In the genomic region with DNA sequence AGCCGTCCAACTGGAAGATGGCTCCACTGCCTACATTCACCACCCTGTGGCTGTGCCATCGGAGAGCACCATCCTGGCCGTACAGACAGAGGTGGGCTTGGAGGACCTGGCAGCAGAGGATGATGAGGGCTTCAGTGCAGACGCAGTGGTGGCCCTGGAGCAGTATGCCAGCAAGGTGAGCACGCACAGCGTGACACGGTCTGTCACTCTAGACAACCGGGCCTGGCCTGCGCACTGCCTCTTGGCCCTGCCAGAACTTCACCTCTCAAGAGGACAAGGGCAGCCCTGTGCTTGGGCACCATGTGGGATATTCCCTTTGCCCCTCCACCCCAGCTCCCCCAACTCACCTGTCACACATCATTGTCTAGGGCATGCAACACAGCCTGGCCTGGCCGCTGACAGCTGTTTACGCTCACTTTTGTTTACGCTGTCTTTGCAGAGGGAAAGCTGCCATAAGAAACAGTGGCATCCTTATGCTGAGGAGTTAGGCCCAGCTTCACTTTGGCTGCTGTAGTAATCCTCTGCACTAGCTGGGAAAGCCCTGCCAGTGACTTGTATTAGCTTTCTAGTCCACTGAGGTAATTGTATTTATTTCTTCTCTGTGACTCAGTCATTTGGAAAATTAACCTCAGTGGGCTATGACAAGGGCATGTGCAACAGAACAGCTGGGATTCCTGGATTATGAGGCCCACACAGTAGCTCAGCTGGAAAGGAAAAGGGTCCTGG, we compare ENCODE assay signal across 21 cellular contexts. TPM values are rescaled to one million over a fixed set of nuclear protein-coding genes. Genes with fewer than 3 reads are reported as not detected.
DNase-seq lines count a peak whose midpoint lies in the region; ATAC-seq and TF ChIP-seq lines count a peak whose summit lies in the region.
"Had no signal": no experiment of that assay in that cellular context is flagged by ENCODE, and none has a peak within 500 bp of the region (broad histone marks: within the 10 kb centered on the region; RNA-seq: fewer than 3 reads in every experiment).

No MANE protein-coding gene starts in this region.

- H3K27me3 ChIP-seq in HUES6 (ENCODE audit: control insufficient read depth, insufficient read depth, low read length) (no peaks in the 10 kb centered on the region), skeletal muscle tissue (ENCODE audit: control insufficient read depth in 3 of 3, insufficient read depth in 3 of 3, low read length in 3 of 3) (no peaks in the 10 kb centered on the region), colonic mucosa (no peaks in the 10 kb centered on the region)
- H3K27me3 ChIP-seq: body of pancreas, heart left ventricle, neural progenitor cell had no signal

- peak overlapping the region; percentile 25 for H3K9ac ChIP-seq in HUES6 (ENCODE audit: low read length)
- H3K9ac ChIP-seq in skeletal muscle tissue (ENCODE audit: low read depth in 1 of 3, low read length in 3 of 3) = peak overlapping the region in 1 of 3 donors; percentile 47
- no peak overlapping the region for H3K9ac ChIP-seq in colonic mucosa (ENCODE audit: low read depth in 2 of 2, low read length in 2 of 2)
- H3K9ac ChIP-seq: neural progenitor cell had no signal

- no peak overlapping the region for H3K27ac ChIP-seq in HUES6 (ENCODE audit: low read depth, low read length)
- H3K27ac ChIP-seq in skeletal muscle tissue (ENCODE audit: low read depth, low read length) = peak overlapping the region; percentile 54
- no peak overlapping the region for H3K27ac ChIP-seq in colonic mucosa
- H3K27ac ChIP-seq: body of pancreas, heart left ventricle, neural progenitor cell, thoracic aorta had no signal

- no peaks in the 10 kb centered on the region for H3K4me1 ChIP-seq in HUES6 (ENCODE audit: control insufficient read depth, insufficient read depth, low read length)
- peaks cover 10 to 33% (median 31%) of the 10 kb centered on the region in 3 donors for H3K4me1 ChIP-seq in skeletal muscle tissue (ENCODE audit: control insufficient read depth in 3 of 3, insufficient read depth in 3 of 3, low read length in 3 of 3)
- H3K4me1 ChIP-seq in colonic mucosa = no peaks in the 10 kb centered on the region
- H3K4me1 ChIP-seq: body of pancreas, neural progenitor cell had no signal

- no peak overlapping the region for H3K4me3 ChIP-seq in HUES6 (ENCODE audit: low read depth, low read length)
- H3K4me3 ChIP-seq in skeletal muscle tissue (ENCODE audit: low read length in 3 of 3) = no peak overlapping the region
- H3K4me3 ChIP-seq in colonic mucosa = no peak overlapping the region
- H3K4me3 ChIP-seq: body of pancreas, heart left ventricle, neural progenitor cell, smooth muscle cell, thoracic aorta had no signal

- H3K36me3 ChIP-seq in HUES6 (ENCODE audit: control insufficient read depth, insufficient read depth, low read length) = peaks cover 61% of the 10 kb centered on the region
- peaks cover 73 to 85% (median 73%) of the 10 kb centered on the region in 3 donors for H3K36me3 ChIP-seq in skeletal muscle tissue (ENCODE audit: control insufficient read depth in 3 of 3, insufficient read depth in 3 of 3, low read length in 3 of 3)
- H3K36me3 ChIP-seq in colonic mucosa = peaks cover 5% of the 10 kb centered on the region
- H3K36me3 ChIP-seq: neural progenitor cell had no signal

- ATAC-seq in left lobe of liver (peak; percentile 17), omental fat pad (ENCODE audit: low FRiP score) (no peak), GM18861 (IDR thresholded peaks at IDR 0.05; ENCODE audit: unreplicated experiment) (no peak)
- ATAC-seq: body of pancreas, esophagus mucosa, left ventricle myocardium superior had no signal

- DNase-seq in astrocyte of the hippocampus (ENCODE audit: low read depth, low spot score) (peak; percentile 20), left lobe of liver (ENCODE audit: low spot score) (no peak), omental fat pad (ENCODE audit: low spot score) (no peak), colonic mucosa (no peak)
- DNase-seq: activated CD4-positive, alpha-beta T cell treated with anti-CD3 and anti-CD28 coated beads for 48 hours; body of pancreas; CD8-positive, alpha-beta memory T cell; effector memory CD4-positive, alpha-beta T cell; heart left ventricle; immature natural killer cell; left ventricle myocardium superior; NCI-H1092; NCI-H2081 treated with DMSO at 0.1 percent for 48 hours; stimulated activated naive CD4-positive, alpha-beta T cell had no signal

- intact Hi-C loops in colonic mucosa (cut with DNase I) = no loop called here

- TF ChIP-seq CTCF in omental fat pad (IDR thresholded peaks at IDR 0.05) (no peak), colonic mucosa (IDR thresholded peaks at IDR 0.05) (no peak)

- H3K9me3 ChIP-seq in HUES6 (ENCODE audit: control insufficient read depth, insufficient read depth, low read depth, low read length) (no peaks in the 10 kb centered on the region), skeletal muscle tissue (ENCODE audit: control insufficient read depth in 3 of 3, low read length in 3 of 3) (no peaks in the 10 kb centered on the region), colonic mucosa (no peaks in the 10 kb centered on the region)
- H3K9me3 ChIP-seq: body of pancreas, heart left ventricle, thoracic aorta had no signal

RNA-seq across cellular contexts. Expression of a gene that starts 9.8 kb away (rescaled TPM):
- total RNA-seq in left lobe of liver (1.5 TPM), skeletal muscle tissue (5.2 TPM), omental fat pad (10 to 100 TPM in 2 of 4 donors, 1 to 10 TPM in 2; 6.6 to 17.4 (median 9.3) TPM), colonic mucosa (10 to 100 TPM in 1 of 2 donors, 1 to 10 TPM in 1; 8.1 to 12.5 TPM)

RNA-seq across cellular contexts. Expression of a gene that starts 28.3 kb away (rescaled TPM):
- 20.1 TPM for total RNA-seq in left lobe of liver
- total RNA-seq in skeletal muscle tissue = 16.7 TPM
- total RNA-seq in omental fat pad = 10 to 100 TPM; 27.7 to 53.5 (median 33.6) TPM
- 10 to 100 TPM; 20.3 to 33.8 TPM for total RNA-seq in colonic mucosa

RNA-seq across cellular contexts. Expression of a gene that starts 54.5 kb away (rescaled TPM):
- total RNA-seq in left lobe of liver (10.8 TPM), skeletal muscle tissue (2.6 TPM), omental fat pad (10 to 100 TPM in 3 of 4 donors, 1 to 10 TPM in 1; 6.4 to 37.6 (median 14.3) TPM), colonic mucosa (10 to 100 TPM; 38.1 to 41.8 TPM)
